ENCODE assay signal across 14 cellular contexts in genomic region chr15:81291916-81292424, GRCh38. TPM values are rescaled to one million over a fixed set of nuclear protein-coding genes. Genes with fewer than 3 reads are reported as not detected.
DNase-seq lines count a peak whose midpoint lies in the region.
"Had no signal": no experiment of that assay in that cellular context is flagged by ENCODE, and none has a peak within 500 bp of the region (broad histone marks: within the 10 kb centered on the region; RNA-seq: fewer than 3 reads in every experiment).

No MANE protein-coding gene starts in this region.

- peaks cover 2% of the 10 kb centered on the region for H3K9me3 Mint-ChIP-seq in T-helper 1 cell treated with Interleukin-12 subunit alpha and Interleukin-12 subunit beta and Interleukin-4 antibody, amounts not matched to agents 30 μg/mL and 1 μg/mL, for 36 hours
- peaks cover 0 to 4% (median 1%) of the 10 kb centered on the region in 3 donors for H3K9me3 Mint-ChIP-seq in IgD-negative memory B cell
- peaks cover 17% of the 10 kb centered on the region for H3K9me3 Mint-ChIP-seq in activated naive CD8-positive, alpha-beta T cell treated with anti-CD3 and anti-CD28 coated beads for 36 hours
- H3K9me3 Mint-ChIP-seq: H9 had no signal

- H4K20me1 ChIP-seq in GM23248 (ENCODE audit: insufficient read depth) = no peaks in the 10 kb centered on the region

- H3K9me3 ChIP-seq in GM23248 (ENCODE audit: low read depth) = no peaks in the 10 kb centered on the region

- H3K27me3 ChIP-seq in GM23248 (replicated peaks; ENCODE audit: insufficient read depth) = no peaks in the 10 kb centered on the region

- no peaks in the 10 kb centered on the region for H3K79me2 ChIP-seq in GM23248 (ENCODE audit: insufficient read depth)

- H3K27ac ChIP-seq in skin epidermis = peak overlapping the region in 17 of 21 experiments; percentile 2 to 98 (median 78)
- H3K27ac ChIP-seq in GM23248 = no peak overlapping the region
- H3K27ac ChIP-seq: 22Rv1 had no signal

- WGBS in GM23248 (ENCODE audit: low coverage in 1 of 2, low lambda C conversion rate in 2 of 2, missing lambda C conversion rate in 2 of 2), 2 experiments = 42 to 63% methylated on average over 3 of the region's 3 CpGs

- peak overlapping the region; percentile 94 for H3K27ac Mint-ChIP-seq in T-helper 1 cell treated with Interleukin-12 subunit alpha and Interleukin-12 subunit beta and Interleukin-4 antibody, amounts not matched to agents 30 μg/mL and 1 μg/mL, for 36 hours
- peak overlapping the region; percentile 96 to 100 (median 99) for H3K27ac Mint-ChIP-seq in IgD-negative memory B cell
- peak overlapping the region; percentile 97 for H3K27ac Mint-ChIP-seq in activated naive CD8-positive, alpha-beta T cell treated with anti-CD3 and anti-CD28 coated beads for 36 hours
- H3K27ac Mint-ChIP-seq: H9 had no signal

- H3K4me1 Mint-ChIP-seq in T-helper 1 cell treated with Interleukin-12 subunit alpha and Interleukin-12 subunit beta and Interleukin-4 antibody, amounts not matched to agents 30 μg/mL and 1 μg/mL, for 36 hours (ENCODE audit: low read depth) = peaks cover 57% of the 10 kb centered on the region
- peaks cover 40 to 72% (median 61%) of the 10 kb centered on the region in 3 donors for H3K4me1 Mint-ChIP-seq in IgD-negative memory B cell
- H3K4me1 Mint-ChIP-seq in activated naive CD8-positive, alpha-beta T cell treated with anti-CD3 and anti-CD28 coated beads for 36 hours = peaks cover 86% of the 10 kb centered on the region

- no peak overlapping the region for H3K9ac ChIP-seq in GM23248

- no peak overlapping the region for H3K4me2 ChIP-seq in GM23248 (ENCODE audit: unreplicated experiment)

- peaks cover 2% of the 10 kb centered on the region for H3K4me1 ChIP-seq in GM23248 (ENCODE audit: insufficient read depth)

- H3K27me3 Mint-ChIP-seq in T-helper 1 cell treated with Interleukin-12 subunit alpha and Interleukin-12 subunit beta and Interleukin-4 antibody, amounts not matched to agents 30 μg/mL and 1 μg/mL, for 36 hours (ENCODE audit: low read depth) = no peaks in the 10 kb centered on the region
- H3K27me3 Mint-ChIP-seq in IgD-negative memory B cell = no peaks in the 10 kb centered on the region
- no peaks in the 10 kb centered on the region for H3K27me3 Mint-ChIP-seq in activated naive CD8-positive, alpha-beta T cell treated with anti-CD3 and anti-CD28 coated beads for 36 hours

- H3K4me3 ChIP-seq in skin epidermis (no peak overlapping the region), GM23248 (no peak overlapping the region)
- H3K4me3 ChIP-seq: K562 had no signal

- H3K9me2 ChIP-seq in GM23248 (ENCODE audit: insufficient read depth) = no peaks in the 10 kb centered on the region

- H3K36me3 ChIP-seq in GM23248 (ENCODE audit: low read depth) = no peaks in the 10 kb centered on the region

- H2AFZ ChIP-seq in GM23248 = no peak overlapping the region

- in situ Hi-C loops in GM23248 (cut with MboI) = no loop called here

- H3F3A ChIP-seq in GM23248 (ENCODE audit: insufficient read depth) = 0 out of 2 replicates have a peak, but pooled peaks cover 14% of the 10 kb centered on the region

- H3K36me3 Mint-ChIP-seq in T-helper 1 cell treated with Interleukin-12 subunit alpha and Interleukin-12 subunit beta and Interleukin-4 antibody, amounts not matched to agents 30 μg/mL and 1 μg/mL, for 36 hours (ENCODE audit: low read depth) = peaks cover 6% of the 10 kb centered on the region
- H3K36me3 Mint-ChIP-seq in IgD-negative memory B cell = peaks cover 2% of the 10 kb centered on the region
- peaks cover 36% of the 10 kb centered on the region for H3K36me3 Mint-ChIP-seq in activated naive CD8-positive, alpha-beta T cell treated with anti-CD3 and anti-CD28 coated beads for 36 hours

- DNase-seq in T-helper 1 cell (no peak), mucosa of gallbladder (ENCODE audit: low spot score) (no peak), superior temporal gyrus (ENCODE audit: extremely low spot score) (no peak), GM23248 (no peak)
- no peak for DNase-seq in activated naive CD8-positive, alpha-beta T cell treated with anti-CD3 and anti-CD28 coated beads for 36 hours
- DNase-seq: H9, NCI-H187, NCI-H69, RPMI8226 had no signal

- H3K4me3 Mint-ChIP-seq in T-helper 1 cell treated with Interleukin-12 subunit alpha and Interleukin-12 subunit beta and Interleukin-4 antibody, amounts not matched to agents 30 μg/mL and 1 μg/mL, for 36 hours = peak overlapping the region; percentile 98
- peak overlapping the region; percentile 96 to 100 (median 98) for H3K4me3 Mint-ChIP-seq in IgD-negative memory B cell
- peak overlapping the region; percentile 98 for H3K4me3 Mint-ChIP-seq in activated naive CD8-positive, alpha-beta T cell treated with anti-CD3 and anti-CD28 coated beads for 36 hours
- H3K4me3 Mint-ChIP-seq: H9 had no signal

RNA-seq across cellular contexts. Expression of gene STARD5, which starts 32.0 kb away (rescaled TPM):
- 8.4 TPM for polyA plus RNA-seq in IgD-negative memory B cell
- 1 to 10 TPM; 6.2 to 7.7 TPM for total RNA-seq in activated naive CD8-positive, alpha-beta T cell treated with anti-CD3 and anti-CD28 coated beads for 36 hours
- 6.7 TPM for total RNA-seq in mucosa of gallbladder
- 7.2 and 9.6 TPM in 2 replicates for total RNA-seq in GM23248 (2014; rRNA removed; shearing (Covaris generic))
- 11.8 and 12.1 TPM in 2 replicates for polyA plus RNA-seq in GM23248 (2016; fragmentation: Nextera tagmentation; extraction: Ambion mirVana)
